In genomic region chr3:52707585-52707984, GRCh38 we compare ENCODE assay signal across 1 cellular context.
TF ChIP-seq lines count a peak whose summit lies in the region.

No MANE protein-coding gene starts in this region.

TF ChIP-seq in HepG2, 621 proteins besides CTCF, POLR2A, EP300 and RAD21:
- TF ChIP-seq ZKSCAN8 (CRISPR knock-in tag; IDR thresholded peaks at IDR 0.05; ENCODE audit: borderline replicate concordance) (no peak), HBP1 (CRISPR knock-in tag; IDR thresholded peaks at IDR 0.05; ENCODE audit: low read depth) (no peak), PAF1 (CRISPR knock-in tag; IDR thresholded peaks at IDR 0.05) (no peak), ZNF737 (CRISPR knock-in tag; IDR thresholded peaks at IDR 0.05; ENCODE audit: borderline replicate concordance) (no peak), ZNF280D (CRISPR knock-in tag; IDR thresholded peaks at IDR 0.05) (no peak), ZFP36L1 (CRISPR knock-in tag; IDR thresholded peaks at IDR 0.05) (no peak), ZSCAN5A (CRISPR knock-in tag; IDR thresholded peaks at IDR 0.05; ENCODE audit: borderline replicate concordance) (no peak), WIZ (CRISPR knock-in tag; IDR thresholded peaks at IDR 0.05) (no peak), CENPBD1 (CRISPR knock-in tag; IDR thresholded peaks at IDR 0.05; ENCODE audit: borderline replicate concordance, low read depth) (no peak)
TF ChIP-seq in HepG2: peak in this region for 0.
